10 cellular contexts compared by ENCODE assay signal in the genomic region with DNA sequence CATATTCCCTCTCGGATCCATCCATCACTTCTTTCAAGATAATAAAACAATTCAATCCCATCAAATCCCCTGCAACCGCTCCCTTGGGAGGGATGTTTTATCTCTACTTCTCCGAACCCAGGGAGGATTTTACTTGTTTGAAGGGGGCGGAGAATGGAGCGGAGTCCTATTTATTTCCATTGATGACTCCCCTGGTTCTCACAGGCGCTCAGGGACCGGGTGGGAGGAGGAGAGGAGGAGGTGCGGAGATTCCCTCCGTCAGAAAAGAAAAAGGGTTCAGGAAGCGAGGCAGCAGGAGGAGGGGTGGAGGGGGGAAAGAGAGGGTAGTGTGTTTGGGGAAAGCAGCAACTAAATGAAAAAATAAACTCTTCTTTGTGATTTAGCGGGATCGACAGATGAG. TPM values are rescaled to one million over a fixed set of nuclear protein-coding genes. Genes with fewer than 3 reads are reported as not detected.
A peak's percentile ranks its signal among the peaks of the same experiment; 100 is the strongest.
DNase-seq lines count a peak whose midpoint lies in the region; ATAC-seq and TF ChIP-seq lines count a peak whose summit lies in the region.
"Had no signal": no experiment of that assay in that cellular context is flagged by ENCODE, and none has a peak within 500 bp of the region (broad histone marks: within the 10 kb centered on the region; RNA-seq: fewer than 3 reads in every experiment).

No MANE protein-coding gene starts in this region.

- no peaks in the 10 kb centered on the region for H4K20me1 ChIP-seq in neural cell (ENCODE audit: insufficient read depth)

- DNase-seq in CD4-positive, alpha-beta T cell = no peak
- DNase-seq in endothelial cell (ENCODE audit: low spot score) (peak; percentile 22), anterior cingulate cortex (lab: John Stamatoyannopoulos, UW) (no peak), NCI-H146 (lab: John Stamatoyannopoulos, UW) (no peak), GF-D8 (lab: John Stamatoyannopoulos, UW) (no peak), NCI-H526 (lab: John Stamatoyannopoulos, UW) (no peak)
- DNase-seq: DMS 273 treated with DMSO at 0.1 percent for 48 hours, NCI-H226 had no signal

- peaks cover 73% of the 10 kb centered on the region for H3K27me3 Mint-ChIP-seq in CD4-positive, alpha-beta T cell
- H3K27me3 Mint-ChIP-seq in endothelial cell (ENCODE audit: unreplicated experiment) = peaks cover 18% of the 10 kb centered on the region

- CTCF ChIA-PET in CD4-positive, alpha-beta T cell (lab: Charles Lee) = no interaction called here

- no peaks in the 10 kb centered on the region for H3K9me3 Mint-ChIP-seq in CD4-positive, alpha-beta T cell
- H3K9me3 Mint-ChIP-seq in endothelial cell (ENCODE audit: unreplicated experiment) = no peaks in the 10 kb centered on the region

- no peak for TF ChIP-seq EP300 in neural cell (conservative IDR thresholded peaks at IDR 0.05; ENCODE audit: poor library complexity, severe bottlenecking)

- intact Hi-C loops in CD4-positive, alpha-beta T cell (cut with DNase I, micrococcal nuclease) = loop anchor here in 1 of 2 experiments (5.0 kb wide), 1 partner anchor 527 kb away; no protein-coding TSS in a partner anchor

- H3K36me3 ChIP-seq in HUES64 (ENCODE audit: insufficient read depth, low read length) (no peaks in the 10 kb centered on the region), neural cell (ENCODE audit: insufficient read depth, low read length) (no peaks in the 10 kb centered on the region)

- H2AFZ ChIP-seq in neural cell (ENCODE audit: low read depth, low read length) = no peak overlapping the region

- no peaks in the 10 kb centered on the region for H3K9me3 ChIP-seq in CD4-positive, alpha-beta T cell (ENCODE audit: control insufficient read depth, low read length)
- H3K9me3 ChIP-seq in HUES64 (ENCODE audit: insufficient read depth, low read depth, low read length) (no peaks in the 10 kb centered on the region), neural cell (ENCODE audit: low read length) (no peaks in the 10 kb centered on the region)

- H3F3A ChIP-seq in neural cell (ENCODE audit: insufficient read depth, low read length, poor library complexity, severe bottlenecking) = no peaks in the 10 kb centered on the region

- H3K4me3 ChIP-seq in HUES64 (ENCODE audit: low read length) (peak overlapping the region; percentile 79), neural cell (ENCODE audit: low read length) (peak overlapping the region; percentile 81)

- no peaks in the 10 kb centered on the region for H3K9me2 ChIP-seq in neural cell (ENCODE audit: insufficient read depth, low read length)

- TF ChIP-seq RAD21 in neural cell (conservative IDR thresholded peaks at IDR 0.05) = no peak

- no peak overlapping the region for H3K27ac Mint-ChIP-seq in CD4-positive, alpha-beta T cell
- peak overlapping the region; percentile 77 for H3K27ac Mint-ChIP-seq in endothelial cell (ENCODE audit: unreplicated experiment)

- no peak for ATAC-seq in CD4-positive, alpha-beta T cell (ENCODE audit: poor library complexity)

- H3K36me3 Mint-ChIP-seq in CD4-positive, alpha-beta T cell (ENCODE audit: low read depth) = no peaks in the 10 kb centered on the region
- no peaks in the 10 kb centered on the region for H3K36me3 Mint-ChIP-seq in endothelial cell (ENCODE audit: low read depth, unreplicated experiment)

- no peaks in the 10 kb centered on the region for H3K79me2 ChIP-seq in neural cell (replicated peaks; ENCODE audit: insufficient read depth, low read length)

- H3K27ac ChIP-seq in CD4-positive, alpha-beta T cell (ENCODE audit: low read depth, low read length) = no peak overlapping the region
- H3K27ac ChIP-seq in HUES64 (ENCODE audit: low read depth, low read length) (no peak overlapping the region), neural cell (ENCODE audit: low read length) (no peak overlapping the region)

- H3K4me1 Mint-ChIP-seq in CD4-positive, alpha-beta T cell (ENCODE audit: low read depth) = peaks cover 34% of the 10 kb centered on the region
- peaks cover 40% of the 10 kb centered on the region for H3K4me1 Mint-ChIP-seq in endothelial cell (ENCODE audit: unreplicated experiment)

- H3K9ac ChIP-seq in HUES64 (ENCODE audit: low read depth, low read length) (no peak overlapping the region), neural cell (ENCODE audit: low read length) (no peak overlapping the region)

- POLR2A ChIA-PET in CD4-positive, alpha-beta T cell (lab: Charles Lee) = no interaction called here

- H3K4me1 ChIP-seq in HUES64 (ENCODE audit: insufficient read depth, low read length) = peaks cover 10% of the 10 kb centered on the region

- H3K27me3 ChIP-seq in CD4-positive, alpha-beta T cell (ENCODE audit: control insufficient read depth, insufficient read depth, low read length) = peaks cover 58% of the 10 kb centered on the region
- H3K27me3 ChIP-seq in HUES64 (ENCODE audit: insufficient read depth, low read length) (peaks cover 63% of the 10 kb centered on the region), neural cell (ENCODE audit: insufficient read depth, low read depth, low read length) (peaks cover 42% of the 10 kb centered on the region)

- peak overlapping the region; percentile 87 for H3K4me3 Mint-ChIP-seq in CD4-positive, alpha-beta T cell
- peak overlapping the region; percentile 96 for H3K4me3 Mint-ChIP-seq in endothelial cell (ENCODE audit: unreplicated experiment)

- TF ChIP-seq CTCF in CD4-positive, alpha-beta T cell (IDR thresholded peaks at IDR 0.05) = no peak
- TF ChIP-seq CTCF in endothelial cell (IDR thresholded peaks at IDR 0.05; ENCODE audit: unreplicated experiment) (no peak), neural cell (IDR thresholded peaks at IDR 0.05; ENCODE audit: poor library complexity, severe bottlenecking) (no peak)

- 9% methylated on average over 9 of the region's 12 CpGs for WGBS in HUES64

- no peak overlapping the region for H3K4me2 ChIP-seq in neural cell (ENCODE audit: low read length)

TF ChIP-seq in neural cell, 6 proteins besides CTCF, POLR2A, EP300 and RAD21:
- TF ChIP-seq POLR2AphosphoS5 (IDR thresholded peaks at IDR 0.05) = no peak
- no peak for TF ChIP-seq EZH2 (IDR thresholded peaks at IDR 0.05; ENCODE audit: borderline replicate concordance, insufficient read depth, low read length, poor library complexity, severe bottlenecking)
- TF ChIP-seq MXI1 (conservative IDR thresholded peaks at IDR 0.05; ENCODE audit: poor library complexity, severe bottlenecking) = no peak
- TF ChIP-seq, protein P1, sequence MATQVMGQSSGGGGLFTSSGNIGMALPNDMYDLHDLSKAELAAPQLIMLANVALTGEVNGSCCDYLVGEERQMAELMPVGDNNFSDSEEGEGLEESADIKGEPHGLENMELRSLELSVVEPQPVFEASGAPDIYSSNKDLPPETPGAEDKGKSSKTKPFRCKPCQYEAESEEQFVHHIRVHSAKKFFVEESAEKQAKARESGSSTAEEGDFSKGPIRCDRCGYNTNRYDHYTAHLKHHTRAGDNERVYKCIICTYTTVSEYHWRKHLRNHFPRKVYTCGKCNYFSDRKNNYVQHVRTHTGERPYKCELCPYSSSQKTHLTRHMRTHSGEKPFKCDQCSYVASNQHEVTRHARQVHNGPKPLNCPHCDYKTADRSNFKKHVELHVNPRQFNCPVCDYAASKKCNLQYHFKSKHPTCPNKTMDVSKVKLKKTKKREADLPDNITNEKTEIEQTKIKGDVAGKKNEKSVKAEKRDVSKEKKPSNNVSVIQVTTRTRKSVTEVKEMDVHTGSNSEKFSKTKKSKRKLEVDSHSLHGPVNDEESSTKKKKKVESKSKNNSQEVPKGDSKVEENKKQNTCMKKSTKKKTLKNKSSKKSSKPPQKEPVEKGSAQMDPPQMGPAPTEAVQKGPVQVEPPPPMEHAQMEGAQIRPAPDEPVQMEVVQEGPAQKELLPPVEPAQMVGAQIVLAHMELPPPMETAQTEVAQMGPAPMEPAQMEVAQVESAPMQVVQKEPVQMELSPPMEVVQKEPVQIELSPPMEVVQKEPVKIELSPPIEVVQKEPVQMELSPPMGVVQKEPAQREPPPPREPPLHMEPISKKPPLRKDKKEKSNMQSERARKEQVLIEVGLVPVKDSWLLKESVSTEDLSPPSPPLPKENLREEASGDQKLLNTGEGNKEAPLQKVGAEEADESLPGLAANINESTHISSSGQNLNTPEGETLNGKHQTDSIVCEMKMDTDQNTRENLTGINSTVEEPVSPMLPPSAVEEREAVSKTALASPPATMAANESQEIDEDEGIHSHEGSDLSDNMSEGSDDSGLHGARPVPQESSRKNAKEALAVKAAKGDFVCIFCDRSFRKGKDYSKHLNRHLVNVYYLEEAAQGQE (IDR thresholded peaks at IDR 0.05; ENCODE audit: borderline replicate concordance) = no peak
- TF ChIP-seq SMC3 (conservative IDR thresholded peaks at IDR 0.05; ENCODE audit: poor library complexity) = no peak
- TF ChIP-seq TAF1 (IDR thresholded peaks at IDR 0.05; ENCODE audit: low read depth) = no peak
TF ChIP-seq in neural cell: peak in this region for 0.

RNA-seq across cellular contexts. Expression of a gene that starts 2.1 kb away (rescaled TPM):
- total RNA-seq in CD4-positive, alpha-beta T cell = under 1 TPM in 1 of 2 experiments, not detected in 1; 0.25 TPM
- polyA plus RNA-seq in HUES64 (2013, experiment 1 of 2) = 1.8 TPM
- polyA plus RNA-seq in HUES64 (2013, experiment 2 of 2) = 3.7 TPM
- total RNA-seq in endothelial cell (ENCODE audit: unreplicated experiment) = 33.3 TPM
- 3.0 and 4.3 TPM in 2 replicates for polyA plus RNA-seq in neural cell
- 9.3 and 10.3 TPM in 2 replicates for polyA minus RNA-seq in neural cell

Comparison
In these comparisons a context has a peak if more than half of its experiments do, and no peak if none do; other contexts are left out.
1. RNA of a gene that starts 2.1 kb away (total RNA-seq): 33.3 TPM in endothelial cell (single experiment); 0.25 TPM in CD4-positive, alpha-beta T cell; every median in the first group is over 10 times any median in the second.